Comparison of ENCODE assay signal across 8 cellular contexts in the genomic region with DNA sequence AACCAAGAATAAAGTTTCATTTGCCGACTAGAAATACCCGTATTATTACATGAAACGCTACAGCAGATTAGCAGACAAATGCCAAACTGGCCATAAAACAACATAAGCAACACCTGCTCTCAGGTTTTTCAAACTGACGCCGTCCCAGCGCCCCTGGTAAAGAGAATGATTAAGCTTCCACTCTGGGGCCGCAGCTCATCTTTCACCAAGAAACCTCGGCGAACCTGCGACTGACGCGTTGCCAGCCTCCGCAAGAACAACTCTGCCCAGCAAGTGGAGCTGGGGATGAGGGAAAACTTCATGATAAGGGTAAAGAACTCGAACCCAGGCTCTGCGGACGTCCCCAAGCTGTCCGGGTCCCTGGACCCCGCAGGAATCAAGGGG. TPM values are rescaled to one million over a fixed set of nuclear protein-coding genes. Genes with fewer than 3 reads are reported as not detected.
DNase-seq lines count a peak whose midpoint lies in the region; ATAC-seq and TF ChIP-seq lines count a peak whose summit lies in the region.

No MANE protein-coding gene starts in this region.

- peaks cover 51% of the 10 kb centered on the region for H3K79me2 ChIP-seq in smooth muscle cell (ENCODE audit: low read depth)

- DNase-seq in DMS53 (lab: John Stamatoyannopoulos, UW): peak; percentile 73
- DNase-seq in HuH-7.5 (ENCODE audit: low spot score): peak; percentile 38
- peak; percentile 32 for DNase-seq in activated naive CD4-positive, alpha-beta T cell treated with anti-CD3 and anti-CD28 coated beads, Interleukin-2, amount 50 U/mL, for 16 hours
- no peak for DNase-seq in right atrium auricular region (ENCODE audit: low spot score)
- no peak for DNase-seq in smooth muscle cell (lab: John Stamatoyannopoulos, UW; ENCODE audit: unreplicated experiment)
- no peak for DNase-seq in SK-N-DZ (ENCODE audit: low spot score)
- no peak for DNase-seq in iPS-NIHi7 (ENCODE audit: extremely low spot score)

- H3K9me3 ChIP-seq in right atrium auricular region (no peaks in the 10 kb centered on the region), smooth muscle cell (replicated peaks; ENCODE audit: low read depth) (no peaks in the 10 kb centered on the region)

- TF ChIP-seq CTCF in right atrium auricular region (IDR thresholded peaks at IDR 0.05) (no peak), smooth muscle cell (IDR thresholded peaks at IDR 0.05; ENCODE audit: borderline replicate concordance, insufficient read depth, poor library complexity, severe bottlenecking) (no peak)

- H3F3A ChIP-seq in smooth muscle cell (ENCODE audit: low read depth): no peaks in the 10 kb centered on the region

- H3K9ac ChIP-seq in smooth muscle cell (ENCODE audit: low read depth): peak overlapping the region; percentile 95

- H4K20me1 ChIP-seq in smooth muscle cell (ENCODE audit: low read depth): peaks cover 48% of the 10 kb centered on the region

- H3K4me3 ChIP-seq in right atrium auricular region (peak overlapping the region; percentile 85 to 90), smooth muscle cell (peak overlapping the region; percentile 75)

- H3K4me1 ChIP-seq in right atrium auricular region (peaks cover 0 to 21% of the 10 kb centered on the region in 2 donors), smooth muscle cell (ENCODE audit: low read depth) (peaks cover 13% of the 10 kb centered on the region)

- H3K27me3 ChIP-seq in right atrium auricular region: no peaks in the 10 kb centered on the region
- H3K27me3 ChIP-seq in smooth muscle cell (ENCODE audit: low read depth): peaks cover 9% of the 10 kb centered on the region

- no peaks in the 10 kb centered on the region for H3K36me3 ChIP-seq in right atrium auricular region
- H3K36me3 ChIP-seq in smooth muscle cell (ENCODE audit: low read depth): no peaks in the 10 kb centered on the region

- peak overlapping the region; percentile 94 to 95 for H3K27ac ChIP-seq in right atrium auricular region
- peak overlapping the region; percentile 95 for H3K27ac ChIP-seq in smooth muscle cell (ENCODE audit: low read depth)

- peak; percentile 9 for ATAC-seq in GM21381 (IDR thresholded peaks at IDR 0.05; ENCODE audit: unreplicated experiment)

- H2AFZ ChIP-seq in smooth muscle cell (ENCODE audit: low read depth): peak overlapping the region; percentile 92

- 2% methylated on average over 18 of the region's 18 CpGs for WGBS in smooth muscle cell (ENCODE audit: low lambda C conversion rate)

- H3K4me2 ChIP-seq in smooth muscle cell: peak overlapping the region; percentile 85

RNA-seq across cellular contexts. Expression of a gene that starts 0.5 kb away (rescaled TPM):
- total RNA-seq in right atrium auricular region (10 to 100 TPM; 63.7 to 74.2 TPM), smooth muscle cell (122 and 172 TPM in 2 replicates)
- polyA plus RNA-seq in smooth muscle cell: 74.4 and 93.2 TPM in 2 replicates
- polyA plus RNA-seq in SK-N-DZ (2014; cell fraction: cytosol; rRNA removed): 42.4 and 44.3 TPM in 2 replicates
- 30.0 TPM in 2 replicates for polyA plus RNA-seq in SK-N-DZ (2014; cell fraction: nucleus; rRNA removed)

Comparison
In these comparisons a context has a peak if more than half of its experiments do, and no peak if none do; other contexts are left out.
1. DNase-seq: peak in DMS53 (single experiment), HuH-7.5 (single experiment) and activated naive CD4-positive, alpha-beta T cell treated with anti-CD3 and anti-CD28 coated beads, Interleukin-2, amount 50 U/mL, for 16 hours (single experiment); none in right atrium auricular region (single experiment), smooth muscle cell (single experiment), SK-N-DZ (single experiment) and iPS-NIHi7 (single experiment).